In the genomic region with DNA sequence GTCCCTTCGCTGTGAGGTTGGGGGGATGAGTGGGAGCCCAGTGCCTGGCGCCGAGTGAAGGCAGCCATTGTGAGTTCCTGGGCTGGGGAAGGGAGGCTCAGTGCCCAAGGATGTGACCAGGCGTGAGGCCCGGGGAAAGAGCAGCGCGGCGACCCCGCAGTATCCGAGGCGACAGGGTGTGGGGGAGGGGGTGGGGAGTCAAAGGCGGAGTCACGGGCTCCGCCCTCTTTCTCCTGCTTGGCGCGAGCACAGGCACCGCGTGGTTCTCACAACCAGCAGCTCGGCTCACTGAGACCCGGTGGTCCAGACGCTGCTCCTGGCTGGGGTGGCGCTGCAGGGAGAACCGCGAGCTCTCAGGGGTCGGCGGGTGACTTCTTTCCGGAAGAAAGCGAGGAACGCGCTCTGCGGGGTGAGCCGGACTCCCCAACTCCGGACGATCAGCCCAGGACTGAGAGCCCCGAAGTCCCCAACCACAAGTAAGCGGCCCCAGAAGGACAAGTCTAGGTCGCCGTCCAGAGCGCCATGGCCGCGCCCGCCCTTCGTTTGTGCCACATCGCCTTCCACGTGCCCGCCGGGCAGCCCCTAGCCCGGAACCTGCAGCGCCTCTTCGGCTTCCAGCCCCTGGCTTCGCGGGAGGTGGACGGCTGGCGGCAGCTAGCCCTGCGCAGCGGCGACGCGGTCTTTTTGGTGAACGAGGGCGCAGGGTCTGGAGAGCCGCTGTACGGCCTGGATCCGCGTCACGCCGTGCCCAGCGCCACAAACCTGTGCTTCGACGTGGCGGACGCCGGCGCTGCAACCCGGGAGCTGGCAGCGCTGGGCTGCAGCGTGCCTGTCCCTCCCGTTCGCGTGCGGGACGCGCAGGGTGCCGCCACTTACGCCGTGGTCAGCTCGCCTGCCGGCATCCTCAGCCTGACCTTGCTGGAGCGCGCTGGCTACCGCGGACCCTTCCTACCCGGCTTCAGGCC, we compare ENCODE assay signal across 7 cellular contexts. TPM values are rescaled to one million over a fixed set of nuclear protein-coding genes. Genes with fewer than 3 reads are reported as not detected.
DNase-seq lines count a peak whose midpoint lies in the region; ATAC-seq, FAIRE-seq and TF ChIP-seq lines count a peak whose summit lies in the region.

A gene (plus strand): TSS at position 269 of the 965 bp plus-strand sequence. CDS start 254 bp downstream, at position 523.

- peak within 1 kb of the TSS; percentile 53 for H3K27ac Mint-ChIP-seq in activated B cell treated with CpG ODN at 0.5 μM for 24 hours

- H3K4me1 Mint-ChIP-seq in activated B cell treated with CpG ODN at 0.5 μM for 24 hours = peaks cover 18% of the 10 kb centered on the region

- TF ChIP-seq CTCF in activated B cell treated with CpG ODN at 0.5 μM for 24 hours (IDR thresholded peaks at IDR 0.05) = no peak

- H3K27me3 Mint-ChIP-seq in activated B cell treated with CpG ODN at 0.5 μM for 24 hours = no peaks in the 10 kb centered on the region

- FAIRE-seq in GM18507 (lab: Jason Lieb, UNC) = peak; percentile 79

- H3K4me3 Mint-ChIP-seq in activated B cell treated with CpG ODN at 0.5 μM for 24 hours = peak within 1 kb of the TSS; percentile 83

- intact Hi-C loops in activated B cell treated with CpG ODN at 0.5 μM for 24 hours (cut with micrococcal nuclease) = loop anchor here (1.0 kb wide), 2 partner anchors 12 to 21 kb away; no protein-coding TSS in a partner anchor

- no peaks in the 10 kb centered on the region for H3K9me3 Mint-ChIP-seq in activated B cell treated with CpG ODN at 0.5 μM for 24 hours

- peaks cover 13% of the 10 kb centered on the region for H3K36me3 Mint-ChIP-seq in activated B cell treated with CpG ODN at 0.5 μM for 24 hours (ENCODE audit: low read depth)

- ATAC-seq in activated B cell treated with CpG ODN at 0.5 μM for 24 hours (ENCODE audit: low read depth) (peak; percentile 93), GM21576 (IDR thresholded peaks at IDR 0.05; ENCODE audit: unreplicated experiment) (no peak)

- H3K27ac ChIP-seq in layer of hippocampus (ENCODE audit: low read depth, low read length) = peak within 1 kb of the TSS; percentile 31

- CTCF ChIA-PET in activated B cell treated with CpG ODN at 0.5 μM for 24 hours (lab: Charles Lee) = interaction anchor here (0.8 to 1.2 kb wide), 2 partner anchors 22 to 167 kb away, joined by 3 to 5 read pairs; no protein-coding TSS in a partner anchor

- no peaks in the 10 kb centered on the region for H3K27me3 ChIP-seq in layer of hippocampus (ENCODE audit: control insufficient read depth, insufficient read depth, low read length)

- POLR2A ChIA-PET in activated B cell treated with CpG ODN at 0.5 μM for 24 hours (lab: Charles Lee) = interaction anchor here (0.6 to 3.3 kb wide), 9 partner anchors 13 to 605 kb away, joined by 3 to 45 read pairs (median 6); a partner anchor contains a TSS

- DNase-seq in GM18507 (ENCODE audit: extremely low spot score, insufficient read length, low read depth) (peak; percentile 72), NCI-H1105 (lab: John Stamatoyannopoulos, UW) (peak; percentile 80), activated B cell treated with CpG ODN at 0.5 μM for 24 hours (peak; percentile 49), cerebellum (ENCODE audit: low spot score) (peak; percentile 77)
- DNase-seq in stimulated activated CD4-positive, alpha-beta T cell treated with anti-CD3 and anti-CD28 coated beads, Interleukin-1b, Interleukin-23, amount 100 ng/mL, for 48 hours = peak; percentile 78

RNA-seq across cellular contexts. Expression of the gene that starts here (rescaled TPM):
- 3.7 and 4.3 TPM in 2 replicates for total RNA-seq in activated B cell treated with CpG ODN at 0.5 μM for 24 hours
- total RNA-seq in cerebellum = 1.3 TPM
